In genomic region chr17:28763137-28763799, GRCh38 we compare ENCODE assay signal across 10 cellular contexts. TPM values are rescaled to one million over a fixed set of nuclear protein-coding genes. Genes with fewer than 3 reads are reported as not detected.
DNase-seq lines count a peak whose midpoint lies in the region; ATAC-seq and TF ChIP-seq lines count a peak whose summit lies in the region.
"Had no signal": no experiment of that assay in that cellular context is flagged by ENCODE, and none has a peak within 500 bp of the region (broad histone marks: within the 10 kb centered on the region; RNA-seq: fewer than 3 reads in every experiment).

No MANE protein-coding gene starts in this region.

- DNase-seq in activated naive CD4-positive, alpha-beta T cell treated with anti-CD3 and anti-CD28 coated beads, Interleukin-2, amount 50 U/mL, for 72 hours (ENCODE audit: low spot score in 2 of 2), result no peak
- DNase-seq in activated naive CD4-positive, alpha-beta T cell (lab: John Stamatoyannopoulos, UW), result no peak
- DNase-seq in endothelial cell (ENCODE audit: low spot score) (no peak), upper lobe of left lung (no peak), glutamatergic neuron (no peak), hippocampal formation (lab: John Stamatoyannopoulos, UW) (no peak)
- no peak for DNase-seq in stimulated activated CD4-positive, alpha-beta T cell treated with anti-CD3 and anti-CD28 coated beads, Interleukin-1b, Interleukin-23, amount 100 ng/mL, for 48 hours
- DNase-seq: esophagus squamous epithelium had no signal

- peaks cover 22 to 34% (median 31%) of the 10 kb centered on the region in 4 donors for H3K4me1 ChIP-seq in upper lobe of left lung

- H3K4me3 Mint-ChIP-seq in endothelial cell (ENCODE audit: unreplicated experiment) (no peak overlapping the region), glutamatergic neuron (ENCODE audit: unreplicated experiment) (no peak overlapping the region)

- peak overlapping the region in 1 of 2 donors; percentile 50 for H3K27ac Mint-ChIP-seq in activated naive CD4-positive, alpha-beta T cell treated with anti-CD3 and anti-CD28 coated beads, Interleukin-2, amount 50 U/mL, for 72 hours
- H3K27ac Mint-ChIP-seq in endothelial cell (ENCODE audit: unreplicated experiment) (peak overlapping the region; percentile 24), glutamatergic neuron (ENCODE audit: unreplicated experiment) (no peak overlapping the region)

- H3K9me3 ChIP-seq in upper lobe of left lung, result no peaks in the 10 kb centered on the region
- H3K9me3 ChIP-seq: esophagus squamous epithelium had no signal

- peak overlapping the region in 3 of 4 donors; percentile 2 to 59 (median 40) for H3K27ac ChIP-seq in upper lobe of left lung
- H3K27ac ChIP-seq: brain microvascular endothelial cell, esophagus squamous epithelium had no signal

- H3K4me3 ChIP-seq in upper lobe of left lung, result no peak overlapping the region
- H3K4me3 ChIP-seq: esophagus squamous epithelium had no signal

- no peaks in the 10 kb centered on the region for H3K9me3 Mint-ChIP-seq in activated naive CD4-positive, alpha-beta T cell treated with anti-CD3 and anti-CD28 coated beads, Interleukin-2, amount 50 U/mL, for 72 hours
- no peaks in the 10 kb centered on the region for H3K9me3 Mint-ChIP-seq in endothelial cell (ENCODE audit: unreplicated experiment)
- peaks cover 6% of the 10 kb centered on the region for H3K9me3 Mint-ChIP-seq in glutamatergic neuron (ENCODE audit: unreplicated experiment)

- WGBS in upper lobe of left lung, 2 donors, result 79 to 83% methylated on average over 1 of the region's 1 CpG

- H3K4me1 Mint-ChIP-seq in endothelial cell (ENCODE audit: unreplicated experiment) (peaks cover 37% of the 10 kb centered on the region), glutamatergic neuron (ENCODE audit: low read depth, unreplicated experiment) (no peaks in the 10 kb centered on the region)

- no peaks in the 10 kb centered on the region for H3K27me3 ChIP-seq in upper lobe of left lung
- H3K27me3 ChIP-seq: brain microvascular endothelial cell, esophagus squamous epithelium had no signal

- peak; percentile 76 to 85 for ATAC-seq in activated naive CD4-positive, alpha-beta T cell treated with anti-CD3 and anti-CD28 coated beads, Interleukin-2, amount 50 U/mL, for 72 hours
- ATAC-seq in HG03108 (IDR thresholded peaks at IDR 0.05; ENCODE audit: unreplicated experiment), result peak; percentile 75
- peak in 1 of 2 donors; percentile 8 for ATAC-seq in upper lobe of left lung (ENCODE audit: low FRiP score in 2 of 2)

- no peak for TF ChIP-seq CTCF in endothelial cell (IDR thresholded peaks at IDR 0.05; ENCODE audit: unreplicated experiment)
- TF ChIP-seq CTCF in upper lobe of left lung (IDR thresholded peaks at IDR 0.05), result no peak
- TF ChIP-seq CTCF in glutamatergic neuron (IDR thresholded peaks at IDR 0.05; ENCODE audit: partially characterized antibody, unreplicated experiment), result no peak

- no peak for TF ChIP-seq POLR2A in upper lobe of left lung (IDR thresholded peaks at IDR 0.05)

- no peak for TF ChIP-seq EP300 in upper lobe of left lung (IDR thresholded peaks at IDR 0.05)

- no peaks in the 10 kb centered on the region for H3K36me3 Mint-ChIP-seq in activated naive CD4-positive, alpha-beta T cell treated with anti-CD3 and anti-CD28 coated beads, Interleukin-2, amount 50 U/mL, for 72 hours
- H3K36me3 Mint-ChIP-seq in endothelial cell (ENCODE audit: low read depth, unreplicated experiment), result peaks cover 31% of the 10 kb centered on the region
- no peaks in the 10 kb centered on the region for H3K36me3 Mint-ChIP-seq in glutamatergic neuron (ENCODE audit: unreplicated experiment)

- H3K36me3 ChIP-seq in upper lobe of left lung, result peaks cover 6 to 41% (median 16%) of the 10 kb centered on the region in 4 donors

- H3K27me3 Mint-ChIP-seq in endothelial cell (ENCODE audit: unreplicated experiment) (peaks cover 13% of the 10 kb centered on the region), glutamatergic neuron (ENCODE audit: unreplicated experiment) (no peaks in the 10 kb centered on the region)

RNA-seq across cellular contexts. Expression of gene TRAF4, which starts 19.5 kb away (rescaled TPM):
- total RNA-seq in activated naive CD4-positive, alpha-beta T cell treated with anti-CD3 and anti-CD28 coated beads, Interleukin-2, amount 50 U/mL, for 72 hours, result 100 to 1,000 TPM in 1 of 2 donors, 10 to 100 TPM in 1; 88.3 to 168 TPM
- total RNA-seq in endothelial cell (ENCODE audit: unreplicated experiment) (166 TPM), upper lobe of left lung (10 to 100 TPM; 34.8 to 84.9 (median 64.1) TPM), glutamatergic neuron (ENCODE audit: unreplicated experiment) (373 TPM)

RNA-seq across cellular contexts. Expression of gene NEK8, which starts 34.7 kb away (rescaled TPM):
- 1 to 10 TPM; 5.3 to 6.4 TPM for total RNA-seq in activated naive CD4-positive, alpha-beta T cell treated with anti-CD3 and anti-CD28 coated beads, Interleukin-2, amount 50 U/mL, for 72 hours
- total RNA-seq in endothelial cell (ENCODE audit: unreplicated experiment), result 6.7 TPM
- 10 to 100 TPM in 3 of 6 donors, 1 to 10 TPM in 3; 3.5 to 34.6 (median 13.0) TPM for total RNA-seq in upper lobe of left lung
- total RNA-seq in glutamatergic neuron (ENCODE audit: unreplicated experiment), result 5.9 TPM

RNA-seq across cellular contexts. Expression of gene TLCD1, which starts 37.2 kb away (rescaled TPM):
- total RNA-seq in activated naive CD4-positive, alpha-beta T cell treated with anti-CD3 and anti-CD28 coated beads, Interleukin-2, amount 50 U/mL, for 72 hours, result 10 to 100 TPM in 1 of 2 donors, 1 to 10 TPM in 1; 4.4 to 10.2 TPM
- 2.4 TPM for total RNA-seq in endothelial cell (ENCODE audit: unreplicated experiment)
- total RNA-seq in upper lobe of left lung, result 10 to 100 TPM in 3 of 6 donors, 1 to 10 TPM in 3; 4.1 to 25.8 (median 14.1) TPM
- 8.2 TPM for total RNA-seq in glutamatergic neuron (ENCODE audit: unreplicated experiment)

RNA-seq across cellular contexts. Expression of gene RPL23A, which starts 43.5 kb away (rescaled TPM):
- total RNA-seq in activated naive CD4-positive, alpha-beta T cell treated with anti-CD3 and anti-CD28 coated beads, Interleukin-2, amount 50 U/mL, for 72 hours, result 1,000 to 10,000 TPM; 2,221 to 2,736 TPM
- 1,525 TPM for total RNA-seq in endothelial cell (ENCODE audit: unreplicated experiment)
- 1,000 to 10,000 TPM in 2 of 6 donors, 100 to 1,000 TPM in 4; 206 to 1,142 (median 416) TPM for total RNA-seq in upper lobe of left lung
- total RNA-seq in glutamatergic neuron (ENCODE audit: unreplicated experiment), result 627 TPM

RNA-seq across cellular contexts. Expression of gene RAB34, which starts 45.6 kb away (rescaled TPM):
- 10 to 100 TPM; 20.5 to 46.4 TPM for total RNA-seq in activated naive CD4-positive, alpha-beta T cell treated with anti-CD3 and anti-CD28 coated beads, Interleukin-2, amount 50 U/mL, for 72 hours
- total RNA-seq in endothelial cell (ENCODE audit: unreplicated experiment), result 72.0 TPM
- 100 to 1,000 TPM in 2 of 6 donors, 10 to 100 TPM in 4; 69.5 to 123 (median 85.5) TPM for total RNA-seq in upper lobe of left lung
- total RNA-seq in glutamatergic neuron (ENCODE audit: unreplicated experiment), result 54.3 TPM
